ENCODE assay signal across 15 cellular contexts in the genomic region with DNA sequence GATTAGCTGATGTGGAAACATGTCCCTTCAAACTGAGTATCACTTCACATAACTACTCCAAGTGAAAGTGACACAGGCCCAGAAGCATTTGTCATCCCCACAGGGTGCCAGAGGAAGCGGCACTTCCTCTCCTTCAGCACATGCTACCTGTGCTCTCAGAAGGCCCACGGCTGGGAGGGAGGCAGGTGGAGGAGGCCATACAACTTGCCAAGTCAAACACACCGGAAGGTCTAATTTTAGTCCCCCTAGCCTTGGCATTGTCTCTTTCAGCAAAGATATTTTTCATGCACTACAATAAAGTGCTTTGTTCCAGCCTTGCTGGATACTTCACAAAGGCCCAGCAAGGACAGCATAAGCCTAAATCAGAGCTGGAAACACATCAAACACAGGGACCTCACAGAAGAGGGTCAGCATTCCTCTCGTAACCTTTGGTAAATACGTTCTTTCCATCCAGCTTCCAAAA. TPM values are rescaled to one million over a fixed set of nuclear protein-coding genes. Genes with fewer than 3 reads are reported as not detected.
DNase-seq lines count a peak whose midpoint lies in the region; ATAC-seq and TF ChIP-seq lines count a peak whose summit lies in the region.
"Had no signal": no experiment of that assay in that cellular context is flagged by ENCODE, and none has a peak within 500 bp of the region (broad histone marks: within the 10 kb centered on the region; RNA-seq: fewer than 3 reads in every experiment).

No MANE protein-coding gene starts in this region.

- no peaks in the 10 kb centered on the region for H3K9me2 ChIP-seq in hepatocyte (replicated peaks; ENCODE audit: insufficient read depth)

- ATAC-seq in GM21529 (IDR thresholded peaks at IDR 0.05; ENCODE audit: unreplicated experiment) (peak; percentile 78), HG03565 (IDR thresholded peaks at IDR 0.05; ENCODE audit: unreplicated experiment) (peak; percentile 73), left cardiac atrium (peak; percentile 42 to 52)

- no peaks in the 10 kb centered on the region for H3K4me1 ChIP-seq in hepatocyte (ENCODE audit: insufficient read depth)

- no peaks in the 10 kb centered on the region for H4K20me1 ChIP-seq in hepatocyte (ENCODE audit: insufficient read depth, poor library complexity, severe bottlenecking)

- H3K4me2 ChIP-seq in hepatocyte = no peak overlapping the region

- H2AFZ ChIP-seq in hepatocyte = no peak overlapping the region

- H3K4me3 ChIP-seq in hepatocyte = no peak overlapping the region

- WGBS in hepatocyte (ENCODE audit: low lambda C conversion rate, missing lambda C conversion rate) = 86% methylated on average over 5 of the region's 5 CpGs

- in situ Hi-C loops in GM13976 (cut with MboI; ENCODE audit: low sequenced_read_pairs, unreplicated experiment) = no loop called here

- no peaks in the 10 kb centered on the region for H3K36me3 ChIP-seq in hepatocyte (replicated peaks; ENCODE audit: insufficient read depth, low read depth)

- H3K9me3 ChIP-seq in hepatocyte (ENCODE audit: low read depth) = no peaks in the 10 kb centered on the region

- intact Hi-C loops in left cardiac atrium (cut with DNase I) = no loop called here

- no peaks in the 10 kb centered on the region for H3K79me2 ChIP-seq in hepatocyte

- H3K27ac ChIP-seq in hepatocyte = no peak overlapping the region

- peak; percentile 25 for DNase-seq in GM13976 (ENCODE audit: low spot score)
- DNase-seq in left cardiac atrium = no peak
- DNase-seq in DMS79 treated with DMSO at 0.1 percent for 48 hours (lab: John Stamatoyannopoulos, UW) = no peak
- no peak for DNase-seq in hepatocyte (ENCODE audit: low spot score)
- DNase-seq in DMS153 treated with DMSO at 0.1 percent for 48 hours (lab: John Stamatoyannopoulos, UW; ENCODE audit: unreplicated experiment) = no peak
- DNase-seq in HK-2 (ENCODE audit: unreplicated experiment) = no peak
- DNase-seq: activated CD4-positive, alpha-beta T cell treated with anti-CD3 and anti-CD28 coated beads for 1 hour; activated naive CD8-positive, alpha-beta T cell treated with anti-CD3 and anti-CD28 coated beads, Interleukin-2, amount 10 ng/mL, durations not matched to agents 7 days and 5 days; CD4-positive, CD25-positive, alpha-beta regulatory T cell; islet precursor cell; KBM-7 had no signal

- no peaks in the 10 kb centered on the region for H3K27me3 ChIP-seq in hepatocyte

- TF ChIP-seq CTCF in GM13976 (IDR thresholded peaks at IDR 0.05; ENCODE audit: borderline replicate concordance, control extremely low read depth, extremely low read depth, insufficient read depth, missing control alignments) (no peak), hepatocyte (IDR thresholded peaks at IDR 0.05; ENCODE audit: poor library complexity) (no peak)

RNA-seq across cellular contexts. Expression of gene VSNL1, which starts 38.0 kb away (rescaled TPM):
- total RNA-seq in left cardiac atrium (10 to 100 TPM; 25.2 to 26.6 TPM), hepatocyte (9.4 and 12.1 TPM in 2 replicates)
- 9.4 and 16.0 TPM in 2 replicates for polyA plus RNA-seq in hepatocyte
- total RNA-seq: activated naive CD8-positive, alpha-beta T cell treated with anti-CD3 and anti-CD28 coated beads, Interleukin-2, amount 10 ng/mL, durations not matched to agents 7 days and 5 days; CD4-positive, CD25-positive, alpha-beta regulatory T cell; endothelial cell of umbilical vein; pulmonary artery endothelial cell had no signal
- polyA plus RNA-seq: CD4-positive, CD25-positive, alpha-beta regulatory T cell; endothelial cell of umbilical vein had no signal
